ENCODE assay signal across 30 cellular contexts in the genomic region with DNA sequence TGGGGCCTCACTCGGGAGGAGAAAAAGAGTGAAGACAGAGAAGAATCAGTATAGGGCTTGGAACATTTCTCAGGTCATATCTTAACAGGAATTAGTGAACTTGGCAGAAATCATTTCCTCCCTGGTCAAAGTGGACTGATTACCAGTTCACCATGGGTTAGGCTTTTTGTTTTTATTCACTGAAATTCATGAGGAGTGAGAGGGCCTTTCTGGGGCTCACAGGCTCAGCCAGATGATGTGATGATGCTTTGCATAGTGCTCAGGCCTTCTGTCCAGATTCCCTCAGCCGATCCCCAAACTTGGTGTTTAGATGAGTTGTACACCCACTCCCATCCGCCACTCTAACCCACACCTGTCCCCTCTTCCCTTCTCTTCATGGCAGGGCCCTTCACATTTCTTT. TPM values are rescaled to one million over a fixed set of nuclear protein-coding genes. Genes with fewer than 3 reads are reported as not detected.
DNase-seq lines count a peak whose midpoint lies in the region; ATAC-seq and TF ChIP-seq lines count a peak whose summit lies in the region.
"Had no signal": no experiment of that assay in that cellular context is flagged by ENCODE, and none has a peak within 500 bp of the region (broad histone marks: within the 10 kb centered on the region; RNA-seq: fewer than 3 reads in every experiment).

No MANE protein-coding gene starts in this region.

- H3K36me3 Mint-ChIP-seq in CD4-positive, CD25-positive, alpha-beta regulatory T cell, result no peaks in the 10 kb centered on the region
- H3K36me3 Mint-ChIP-seq: activated naive CD4-positive, alpha-beta T cell treated with anti-CD3 and anti-CD28 coated beads, Interleukin-2, amount 10 ng/mL, durations not matched to agents 7 days and 5 days; natural killer cell had no signal

- no peak overlapping the region for H3K27ac ChIP-seq in CD4-positive, CD25-positive, alpha-beta regulatory T cell (ENCODE audit: insufficient read depth, low read length, poor library complexity, severe bottlenecking)
- peak overlapping the region; percentile 67 for H3K27ac ChIP-seq in RWPE1
- H3K27ac ChIP-seq in sigmoid colon, result peak overlapping the region in 1 of 4 donors; percentile 79
- H3K27ac ChIP-seq: C4-2B, cardiac muscle cell, WERI-Rb-1 had no signal

- no peak for TF ChIP-seq POLR2A in sigmoid colon (IDR thresholded peaks at IDR 0.05)

- intact Hi-C loops in sigmoid colon (cut with DNase I), result loop anchor here (5.0 to 10.0 kb wide), 2 partner anchors 111 to 228 kb away; no protein-coding TSS in a partner anchor

- no peak overlapping the region for H3K4me3 ChIP-seq in CD4-positive, CD25-positive, alpha-beta regulatory T cell (ENCODE audit: low read depth, low read length)
- no peak overlapping the region for H3K4me3 ChIP-seq in fibroblast of the aortic adventitia (ENCODE audit: low read depth, low read length)
- no peak overlapping the region for H3K4me3 ChIP-seq in sigmoid colon
- H3K4me3 ChIP-seq: cardiac muscle cell, GM12878, left lung, pancreas, upper lobe of right lung had no signal

- H3K27me3 Mint-ChIP-seq in CD4-positive, CD25-positive, alpha-beta regulatory T cell, result no peaks in the 10 kb centered on the region
- H3K27me3 Mint-ChIP-seq: activated CD4-positive, alpha-beta T cell treated with anti-CD3 and anti-CD28 coated beads, Interleukin-2, amount 10 ng/mL, durations not matched to agents 24 days and 14 days had no signal

- no peak for TF ChIP-seq EP300 in sigmoid colon (IDR thresholded peaks at IDR 0.05)

- no peak overlapping the region for H3K4me3 Mint-ChIP-seq in CD4-positive, CD25-positive, alpha-beta regulatory T cell
- H3K4me3 Mint-ChIP-seq: activated CD4-positive, alpha-beta T cell treated with anti-CD3 and anti-CD28 coated beads, Interleukin-2, amount 10 ng/mL, durations not matched to agents 24 days and 14 days; activated naive CD4-positive, alpha-beta T cell treated with anti-CD3 and anti-CD28 coated beads, Interleukin-2, amount 10 ng/mL, durations not matched to agents 7 days and 5 days; activated T-cell treated with anti-CD3 and anti-CD28 coated beads, Interleukin-2, amount 50 U/mL, for 4 hours; natural killer cell; T-helper 2 cell treated with Interferon-gamma antibody and Interleukin-4, amounts not matched to agents 5 μg/mL and 100 μg/mL, for 36 hours had no signal

- H3K36me3 ChIP-seq in CD4-positive, CD25-positive, alpha-beta regulatory T cell (ENCODE audit: control insufficient read depth, insufficient read depth, low read length), result no peaks in the 10 kb centered on the region
- no peaks in the 10 kb centered on the region for H3K36me3 ChIP-seq in sigmoid colon
- H3K36me3 ChIP-seq: cardiac muscle cell, left lung, pancreas, upper lobe of right lung, WERI-Rb-1 had no signal

- no peak for DNase-seq in CD4-positive, CD25-positive, alpha-beta regulatory T cell
- DNase-seq in RWPE1 (ENCODE audit: low spot score) (no peak), fibroblast of the aortic adventitia (ENCODE audit: low read depth) (peak; percentile 48), sigmoid colon (peak; percentile 14), activated gamma-delta T cell treated with Interleukin-2 at 50 U/mL for 16 hours (no peak), putamen (ENCODE audit: low spot score) (no peak), amygdala (lab: John Stamatoyannopoulos, UW) (no peak)
- DNase-seq: activated CD4-positive, alpha-beta T cell treated with anti-CD3 and anti-CD28 coated beads, Interleukin-2, amount 10 ng/mL, durations not matched to agents 24 days and 14 days; activated naive CD4-positive, alpha-beta T cell treated with anti-CD3 and anti-CD28 coated beads, Interleukin-2, amount 10 ng/mL, durations not matched to agents 7 days and 5 days; activated T-cell treated with anti-CD3 and anti-CD28 coated beads, Interleukin-2, amount 50 U/mL, for 4 hours; anterior cingulate cortex; EL; left lung; midbrain; natural killer cell; NCI-H1092; NCI-H187; NCI-H510A treated with DMSO at 0.1 percent for 48 hours; PC-3; SHP77 treated with DMSO at 0.1 percent for 48 hours; stimulated activated CD4-positive, alpha-beta T cell treated with anti-CD3 and anti-CD28 coated beads, Interleukin-2, amount 100 ng/mL, for 48 hours; substantia nigra; WERI-Rb-1 had no signal

- TF ChIP-seq CTCF in RWPE1 (conservative IDR thresholded peaks at IDR 0.05; ENCODE audit: low read depth) (no peak), fibroblast of the aortic adventitia (IDR thresholded peaks at IDR 0.05; ENCODE audit: insufficient read depth, low read length) (no peak), sigmoid colon (IDR thresholded peaks at IDR 0.05) (no peak)

- no peaks in the 10 kb centered on the region for H3K9me3 ChIP-seq in CD4-positive, CD25-positive, alpha-beta regulatory T cell (ENCODE audit: control insufficient read depth in 2 of 2, low read length in 2 of 2)
- H3K9me3 ChIP-seq in sigmoid colon, result no peaks in the 10 kb centered on the region
- H3K9me3 ChIP-seq: left lung, pancreas, upper lobe of right lung had no signal

- peaks cover 0 to 12% (median 9%) of the 10 kb centered on the region in 4 donors for H3K4me1 Mint-ChIP-seq in CD4-positive, CD25-positive, alpha-beta regulatory T cell

- peaks cover 6% of the 10 kb centered on the region for H3K4me1 ChIP-seq in CD4-positive, CD25-positive, alpha-beta regulatory T cell (ENCODE audit: control insufficient read depth, insufficient read depth, low read length, poor library complexity, severe bottlenecking)
- H3K4me1 ChIP-seq in sigmoid colon, result peaks cover 0 to 35% (median 28%) of the 10 kb centered on the region in 4 donors

- no peak for ATAC-seq in CD4-positive, CD25-positive, alpha-beta regulatory T cell (ENCODE audit: low read depth in 2 of 2)
- ATAC-seq in HG02840 (IDR thresholded peaks at IDR 0.05; ENCODE audit: low FRiP score, unreplicated experiment), result no peak
- ATAC-seq: activated T-cell treated with anti-CD3 and anti-CD28 coated beads, Interleukin-2, amount 50 U/mL, for 4 hours; GM12878; natural killer cell; pancreas; PC-3 had no signal

- POLR2A ChIA-PET in RWPE1 (lab: Yijun Ruan, JAX; ENCODE audit: low non-redundant PET), result no interaction called here

- 89 to 93% methylated on average over 3 of the region's 3 CpGs for WGBS in sigmoid colon, 2 donors

- H3K27me3 ChIP-seq in CD4-positive, CD25-positive, alpha-beta regulatory T cell (ENCODE audit: control insufficient read depth, insufficient read depth, low read length), result no peaks in the 10 kb centered on the region
- H3K27me3 ChIP-seq in sigmoid colon, result no peaks in the 10 kb centered on the region
- H3K27me3 ChIP-seq: cardiac muscle cell, left lung, pancreas, upper lobe of right lung had no signal

- CTCF ChIA-PET in RWPE1 (lab: Yijun Ruan, JAX), result interaction anchor here (0.8 kb wide), 1 partner anchor 133 kb away, joined by 3 read pairs; no protein-coding TSS in a partner anchor

- no peaks in the 10 kb centered on the region for H3K9me3 Mint-ChIP-seq in CD4-positive, CD25-positive, alpha-beta regulatory T cell
- H3K9me3 Mint-ChIP-seq: activated CD4-positive, alpha-beta T cell treated with anti-CD3 and anti-CD28 coated beads, Interleukin-2, amount 10 ng/mL, durations not matched to agents 24 days and 14 days; activated naive CD4-positive, alpha-beta T cell treated with anti-CD3 and anti-CD28 coated beads, Interleukin-2, amount 10 ng/mL, durations not matched to agents 7 days and 5 days; activated T-cell treated with anti-CD3 and anti-CD28 coated beads, Interleukin-2, amount 50 U/mL, for 4 hours; natural killer cell; T-helper 2 cell treated with Interferon-gamma antibody and Interleukin-4, amounts not matched to agents 5 μg/mL and 100 μg/mL, for 36 hours had no signal

- peak overlapping the region in 2 of 3 donors; percentile 24 to 92 for H3K27ac Mint-ChIP-seq in CD4-positive, CD25-positive, alpha-beta regulatory T cell
- H3K27ac Mint-ChIP-seq: activated CD4-positive, alpha-beta T cell treated with anti-CD3 and anti-CD28 coated beads, Interleukin-2, amount 10 ng/mL, durations not matched to agents 24 days and 14 days; activated naive CD4-positive, alpha-beta T cell treated with anti-CD3 and anti-CD28 coated beads, Interleukin-2, amount 10 ng/mL, durations not matched to agents 7 days and 5 days had no signal

RNA-seq across cellular contexts. Expression of a gene that starts 32.5 kb away (rescaled TPM):
- total RNA-seq in CD4-positive, CD25-positive, alpha-beta regulatory T cell, result 731 TPM
- polyA plus RNA-seq in CD4-positive, CD25-positive, alpha-beta regulatory T cell, result 100 to 1,000 TPM; 398 to 433 (median 407) TPM
- total RNA-seq in fibroblast of the aortic adventitia (ENCODE audit: low replicate concordance), result 181 and 411 TPM in 2 replicates
- 100 to 1,000 TPM; 101 to 168 (median 122) TPM for total RNA-seq in sigmoid colon
- polyA plus RNA-seq in sigmoid colon, result 100 to 1,000 TPM; 144 to 292 (median 165) TPM

RNA-seq across cellular contexts. Expression of a gene that starts 51.9 kb away (rescaled TPM):
- total RNA-seq in CD4-positive, CD25-positive, alpha-beta regulatory T cell, result 115 TPM
- polyA plus RNA-seq in CD4-positive, CD25-positive, alpha-beta regulatory T cell, result 1 to 10 TPM; 1.4 to 2.6 (median 1.5) TPM
- 246 and 749 TPM in 2 replicates for total RNA-seq in fibroblast of the aortic adventitia (ENCODE audit: low replicate concordance)
- total RNA-seq in sigmoid colon, result 100 to 1,000 TPM in 1 of 4 donors, 10 to 100 TPM in 3; 35.7 to 390 (median 49.7) TPM
- polyA plus RNA-seq in sigmoid colon, result 100 to 1,000 TPM; 255 to 429 (median 404) TPM

Comparison
In these comparisons a context has a peak if more than half of its experiments do, and no peak if none do; other contexts are left out.
1. DNase-seq: peak in fibroblast of the aortic adventitia (single experiment) and sigmoid colon (single experiment); none in CD4-positive, CD25-positive, alpha-beta regulatory T cell (0 of 3), RWPE1 (single experiment), activated gamma-delta T cell treated with Interleukin-2 at 50 U/mL for 16 hours (single experiment), putamen (single experiment) and amygdala (0 of 56).